8 cellular contexts compared by ENCODE assay signal in the genomic region with DNA sequence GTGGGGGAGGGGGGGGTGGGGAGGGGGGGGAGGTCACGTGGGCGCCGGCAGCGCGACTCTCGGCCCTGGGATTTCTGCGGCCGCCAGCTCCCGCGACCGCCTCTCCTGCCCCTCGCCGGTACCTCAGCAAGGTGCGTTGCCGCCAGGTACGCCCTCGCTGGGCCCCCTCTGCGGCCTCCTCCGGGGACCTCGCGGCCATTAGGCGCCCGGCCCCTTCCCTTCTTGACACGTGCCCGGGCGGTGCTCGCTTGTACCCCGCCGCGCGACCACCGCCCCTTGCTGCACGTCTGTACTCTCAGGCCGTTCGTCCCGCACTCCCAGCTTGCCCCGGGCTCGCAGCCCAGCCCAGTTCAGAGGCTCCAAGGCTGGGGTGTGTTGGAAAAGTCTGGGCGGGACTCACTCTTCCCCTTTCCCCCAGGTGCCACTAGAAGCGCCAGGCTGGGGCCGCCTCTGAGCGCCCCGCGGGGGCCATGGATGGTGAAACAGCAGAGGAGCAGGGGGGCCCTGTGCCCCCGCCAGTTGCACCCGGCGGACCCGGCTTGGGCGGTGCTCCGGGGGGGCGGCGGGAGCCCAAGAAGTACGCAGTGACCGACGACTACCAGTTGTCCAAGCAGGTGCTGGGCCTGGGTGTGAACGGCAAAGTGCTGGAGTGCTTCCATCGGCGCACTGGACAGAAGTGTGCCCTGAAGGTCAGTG. TPM values are rescaled to one million over a fixed set of nuclear protein-coding genes. Genes with fewer than 3 reads are reported as not detected.
DNase-seq lines count a peak whose midpoint lies in the region; ATAC-seq and TF ChIP-seq lines count a peak whose summit lies in the region.

A gene (plus strand): TSS at position 56 of the 696 bp plus-strand sequence. CDS start 415 bp downstream, at position 471.

- H3K27me3 Mint-ChIP-seq in activated CD8-positive, alpha-beta T cell treated with anti-CD3 and anti-CD28 coated beads for 36 hours, result no peaks in the 10 kb centered on the region

- DNase-seq in G401 (ENCODE audit: low spot score), result no peak
- DNase-seq in Jurkat, Clone E6-1 (ENCODE audit: low read depth, low spot score), result no peak
- DNase-seq in activated CD8-positive, alpha-beta T cell treated with anti-CD3 and anti-CD28 coated beads for 36 hours, result peak; percentile 52
- peak; percentile 11 for DNase-seq in fibroblast of villous mesenchyme (ENCODE audit: low read depth)
- peak in 3 of 5 donors; percentile 58 to 73 (median 64) for DNase-seq in ovary
- no peak for DNase-seq in NCI-H1694 (lab: John Stamatoyannopoulos, UW)
- no peak for DNase-seq in NCI-H128 (lab: John Stamatoyannopoulos, UW; ENCODE audit: unreplicated experiment)

- in situ Hi-C loops in G401 (cut with HindIII; ENCODE audit: low sequenced_read_pairs), result loop anchor here (25.0 kb wide), 1 partner anchor 770 kb away; a partner anchor contains a TSS

- no peaks in the 10 kb centered on the region for H3K27me3 ChIP-seq in ovary

- H3K4me3 ChIP-seq in Jurkat, Clone E6-1 (ENCODE audit: low read length), result peak within 1 kb of the TSS; percentile 96
- H3K4me3 ChIP-seq in fibroblast of villous mesenchyme (ENCODE audit: low read depth, low read length), result peak within 1 kb of the TSS; percentile 83
- H3K4me3 ChIP-seq in ovary, result peak within 1 kb of the TSS; percentile 54

- no peaks in the 10 kb centered on the region for H3K9me3 ChIP-seq in ovary

- peaks cover 82% of the 10 kb centered on the region for H3K36me3 Mint-ChIP-seq in activated CD8-positive, alpha-beta T cell treated with anti-CD3 and anti-CD28 coated beads for 36 hours (ENCODE audit: low read depth)

- no peak for TF ChIP-seq EP300 in ovary (IDR thresholded peaks at IDR 0.05)

- no peaks in the 10 kb centered on the region for H3K36me3 ChIP-seq in ovary

- CTCF ChIA-PET in activated CD8-positive, alpha-beta T cell treated with anti-CD3 and anti-CD28 coated beads for 36 hours (lab: Charles Lee), result interaction anchor here (1.0 to 25.1 kb wide), 23 partner anchors 9 to 794 kb away, joined by 3 to 769 read pairs (median 10); a partner anchor contains a TSS

- H3K9me3 Mint-ChIP-seq in activated CD8-positive, alpha-beta T cell treated with anti-CD3 and anti-CD28 coated beads for 36 hours, result no peaks in the 10 kb centered on the region

- H3K4me3 Mint-ChIP-seq in activated CD8-positive, alpha-beta T cell treated with anti-CD3 and anti-CD28 coated beads for 36 hours, result peak within 1 kb of the TSS; percentile 94

- peak within 1 kb of the TSS; percentile 50 to 85 for H3K27ac ChIP-seq in ovary

- H3K4me1 Mint-ChIP-seq in activated CD8-positive, alpha-beta T cell treated with anti-CD3 and anti-CD28 coated beads for 36 hours (ENCODE audit: low read depth), result peaks cover 49% of the 10 kb centered on the region

- no peak for TF ChIP-seq CTCF in activated CD8-positive, alpha-beta T cell treated with anti-CD3 and anti-CD28 coated beads for 36 hours (IDR thresholded peaks at IDR 0.05)
- TF ChIP-seq CTCF in fibroblast of villous mesenchyme (IDR thresholded peaks at IDR 0.05; ENCODE audit: insufficient read depth, low read depth, low read length), result no peak
- peak in 1 of 3 donors; percentile 28 for TF ChIP-seq CTCF in ovary (IDR thresholded peaks at IDR 0.05)

- POLR2A ChIA-PET in activated CD8-positive, alpha-beta T cell treated with anti-CD3 and anti-CD28 coated beads for 36 hours (lab: Charles Lee), result interaction anchor here (1.0 to 25.6 kb wide), 10 partner anchors 10 to 768 kb away, joined by 3 to 2276 read pairs (median 14); a partner anchor contains a TSS

- peak; percentile 9 for ATAC-seq in GM21447 (IDR thresholded peaks at IDR 0.05; ENCODE audit: unreplicated experiment)
- peak; percentile 0 for ATAC-seq in activated CD8-positive, alpha-beta T cell treated with anti-CD3 and anti-CD28 coated beads for 36 hours

- peak within 1 kb of the TSS; percentile 94 for H3K27ac Mint-ChIP-seq in activated CD8-positive, alpha-beta T cell treated with anti-CD3 and anti-CD28 coated beads for 36 hours

- WGBS in ovary, 3 donors, result 1 to 2% (median 1%) methylated on average over 46 to 58 of the region's 58 CpGs

- TF ChIP-seq POLR2A in ovary (IDR thresholded peaks at IDR 0.05), result no peak

- H3K4me1 ChIP-seq in ovary (ENCODE audit: insufficient read depth), result peaks cover 11% of the 10 kb centered on the region

- intact Hi-C loops in activated CD8-positive, alpha-beta T cell treated with anti-CD3 and anti-CD28 coated beads for 36 hours (cut with micrococcal nuclease), result loop anchor here (5.0 kb wide), 2 partner anchors 35 to 770 kb away; a partner anchor contains a TSS
- intact Hi-C loops in ovary (cut with DNase I), result loop anchor here in 3 of 4 donors (5.0 to 10.0 kb wide), 6 partner anchors 112 to 1328 kb away; a partner anchor contains a TSS

RNA-seq across cellular contexts. Expression of the gene that starts here (rescaled TPM):
- total RNA-seq in G401 (2014; rRNA removed; shearing (Covaris generic)), result 99.1 and 108 TPM in 2 replicates
- polyA plus RNA-seq in Jurkat, Clone E6-1 (2012; ENCODE audit: insufficient read depth, insufficient read length), result 69.3 TPM
- total RNA-seq in activated CD8-positive, alpha-beta T cell treated with anti-CD3 and anti-CD28 coated beads for 36 hours, result 100 to 1,000 TPM; 204 to 205 TPM
- total RNA-seq in fibroblast of villous mesenchyme (19.0 and 26.7 TPM in 2 replicates), ovary (10 to 100 TPM; 16.9 to 34.6 (median 29.3) TPM)
- polyA plus RNA-seq in ovary, result 10 to 100 TPM; 15.8 to 44.7 TPM

Comparison
In these comparisons a context has a peak if more than half of its experiments do, and no peak if none do; other contexts are left out.
1. DNase-seq: peak in activated CD8-positive, alpha-beta T cell treated with anti-CD3 and anti-CD28 coated beads for 36 hours (single experiment), fibroblast of villous mesenchyme (single experiment) and ovary (3 of 5); none in G401 (single experiment), Jurkat, Clone E6-1 (single experiment), NCI-H1694 (single experiment) and NCI-H128 (single experiment).
2. Peak in every context shown above with its lines, with median percentiles within 50 percentile points of each other: H3K4me3 ChIP-seq.